ENCODE assay signal across 9 cellular contexts in the genomic region with DNA sequence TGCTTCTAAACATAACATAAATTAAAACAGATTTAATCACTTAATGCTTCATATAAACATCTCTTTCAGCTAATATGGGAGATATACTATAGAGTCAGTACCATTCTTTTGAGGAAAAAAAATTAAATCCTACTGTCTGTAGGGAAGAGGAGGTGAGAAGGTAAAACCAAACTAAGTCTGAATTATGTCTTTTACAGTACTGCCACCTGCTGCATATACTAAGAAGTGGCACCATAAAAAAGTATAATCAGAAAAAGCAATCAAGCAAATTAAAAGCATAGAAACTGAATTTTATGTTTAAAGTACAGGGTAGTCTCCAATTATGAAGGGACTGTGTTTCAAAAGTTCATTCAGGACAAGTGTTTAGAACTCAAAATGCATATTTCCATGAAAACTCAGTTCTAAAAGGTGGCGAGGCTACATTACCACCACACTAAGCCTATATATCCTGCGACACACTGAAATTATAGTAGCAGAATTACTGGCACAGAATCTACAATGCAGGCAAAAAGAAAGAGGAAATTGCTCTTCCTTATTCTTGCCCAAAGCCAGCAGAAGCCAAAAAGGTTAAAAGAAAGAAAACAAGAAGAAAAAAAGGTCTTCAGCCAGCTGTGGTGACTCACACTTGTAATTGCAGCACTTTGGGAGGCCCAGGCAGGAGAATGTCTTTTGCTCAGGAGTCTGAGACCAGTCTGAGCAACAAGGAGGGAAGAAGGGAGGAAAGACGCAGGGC. TPM values are rescaled to one million over a fixed set of nuclear protein-coding genes. Genes with fewer than 3 reads are reported as not detected.
DNase-seq lines count a peak whose midpoint lies in the region; ATAC-seq, FAIRE-seq and TF ChIP-seq lines count a peak whose summit lies in the region.
"Had no signal": no experiment of that assay in that cellular context is flagged by ENCODE, and none has a peak within 500 bp of the region (broad histone marks: within the 10 kb centered on the region; RNA-seq: fewer than 3 reads in every experiment).

No MANE protein-coding gene starts in this region.

- H3K9me2 ChIP-seq in GM23248 (ENCODE audit: insufficient read depth) (no peaks in the 10 kb centered on the region), OCI-LY7 (ENCODE audit: insufficient read depth, low read length) (no peaks in the 10 kb centered on the region)

- H3K4me1 Mint-ChIP-seq in CD14-positive monocyte = peaks cover 13% of the 10 kb centered on the region
- H3K4me1 Mint-ChIP-seq in naive thymus-derived CD4-positive, alpha-beta T cell = peaks cover 0 to 18% (median 6%) of the 10 kb centered on the region in 7 donors

- peak; percentile 73 for ATAC-seq in naive thymus-derived CD4-positive, alpha-beta T cell
- ATAC-seq in GM19328 (IDR thresholded peaks at IDR 0.05; ENCODE audit: unreplicated experiment) = no peak

- CTCF ChIA-PET in OCI-LY7 (lab: Charles Lee; ENCODE audit: unreplicated experiment) (interaction anchor here (1.0 kb wide), 1 partner anchor 30 kb away, joined by 3 read pairs; no protein-coding TSS in a partner anchor), H1 (lab: Charles Lee; ENCODE audit: partially characterized antibody) (interaction anchor here (0.6 to 2.7 kb wide), 17 partner anchors 16 to 406 kb away, joined by 3 to 19 read pairs (median 5); no protein-coding TSS in a partner anchor)
- CTCF ChIA-PET in naive thymus-derived CD4-positive, alpha-beta T cell (lab: Charles Lee) = interaction anchor here (0.8 to 3.8 kb wide), 13 partner anchors 9 to 319 kb away, joined by 3 to 60 read pairs (median 4); no protein-coding TSS in a partner anchor

- H3K56ac ChIP-seq in H1 (replicated peaks; ENCODE audit: insufficient read length, low read depth, low read length) = no peak overlapping the region

- no peak overlapping the region for H3K9ac ChIP-seq in GM23248
- H3K9ac ChIP-seq in H1 (replicated peaks in 1 of 4; ENCODE audit: extremely low read depth in 1 of 4, low read depth in 3 of 4, low read length in 3 of 4) = no peak overlapping the region

- H3K27ac ChIP-seq in GM23248 (no peak overlapping the region), OCI-LY7 (ENCODE audit: low read depth, low read length, poor library complexity, severe bottlenecking) (no peak overlapping the region), H1 (ENCODE audit: low read depth, low read length) (no peak overlapping the region)
- no peak overlapping the region for H3K27ac ChIP-seq in naive thymus-derived CD4-positive, alpha-beta T cell (ENCODE audit: low read depth, low read length)

- TF ChIP-seq POLR2A in H1 (IDR thresholded peaks at IDR 0.05; ENCODE audit: control extremely low read depth in 1 of 2, low read depth in 2 of 2, low read length in 2 of 2) = no peak

- no peak overlapping the region for H3K4me2 ChIP-seq in GM23248 (ENCODE audit: unreplicated experiment)
- no peak overlapping the region for H3K4me2 ChIP-seq in OCI-LY7 (ENCODE audit: low read length)
- H3K4me2 ChIP-seq in H1 (ENCODE audit: insufficient read depth in 1 of 2, low read depth in 2 of 2, low read length in 2 of 2) = no peak overlapping the region

- H3K36me3 Mint-ChIP-seq in CD14-positive monocyte = peaks cover 49 to 56% of the 10 kb centered on the region in 2 donors
- peaks cover 0 to 26% (median 12%) of the 10 kb centered on the region in 5 donors for H3K36me3 Mint-ChIP-seq in naive thymus-derived CD4-positive, alpha-beta T cell

- no peak overlapping the region for H2BK120ac ChIP-seq in H1 (replicated peaks; ENCODE audit: low read depth, low read length)

- 95 to 98% methylated on average over 3 of the region's 3 CpGs for WGBS in GM23248 (ENCODE audit: low coverage in 1 of 2, low lambda C conversion rate in 2 of 2, missing lambda C conversion rate in 2 of 2), 2 experiments
- 92% methylated on average over 3 of the region's 3 CpGs; no CpG with 5 or more reads in 1 of the 2 experiments for WGBS in H1 (ENCODE audit: extremely low coverage in 1 of 2, insufficient coverage in 1 of 2, insufficient read length in 1 of 2, insufficient replicate concordance in 2 of 2, low coverage in 1 of 2, low lambda C conversion rate in 2 of 2, missing lambda C conversion rate in 1 of 2), 2 experiments

- no peak overlapping the region for H3K14ac ChIP-seq in H1 (ENCODE audit: insufficient read length)

- no peak overlapping the region for H2BK20ac ChIP-seq in H1 (ENCODE audit: low read length)

- H4K91ac ChIP-seq in H1 (replicated peaks; ENCODE audit: insufficient read length, low read length) = no peak overlapping the region

- H2AK5ac ChIP-seq in H1 (ENCODE audit: low read depth, low read length) = no peak overlapping the region

- H4K5ac ChIP-seq in H1 (ENCODE audit: insufficient read length, low read depth, low read length) = no peak overlapping the region

- no peak overlapping the region for H3K18ac ChIP-seq in H1 (ENCODE audit: extremely low read depth, low read length)

- BruUV-seq in OCI-LY7 (replicated peaks; lab: Mats Ljungman, UMichigan) = no TSS peak

- H3K27me3 ChIP-seq in GM23248 (replicated peaks; ENCODE audit: insufficient read depth) (no peaks in the 10 kb centered on the region), H1 (replicated peaks in 1 of 4; ENCODE audit: control insufficient read depth in 3 of 4, extremely low read depth in 1 of 4, insufficient read depth in 3 of 4, low read length in 3 of 4) (no peaks in the 10 kb centered on the region)
- no peaks in the 10 kb centered on the region for H3K27me3 ChIP-seq in naive thymus-derived CD4-positive, alpha-beta T cell (ENCODE audit: control insufficient read depth in 2 of 2, insufficient read depth in 2 of 2, low read length in 2 of 2)

- TF ChIP-seq RAD21 in H1 (IDR thresholded peaks at IDR 0.05 in 1 of 2, conservative IDR thresholded peaks at IDR 0.05 in 1 of 2; ENCODE audit: low read depth in 2 of 2, low read length in 2 of 2) = peak; percentile 59 to 65

- no peak for DNase-seq in CD14-positive monocyte (ENCODE audit: low spot score)
- DNase-seq in GM23248 = peak; percentile 65
- DNase-seq in OCI-LY7 (ENCODE audit: low spot score) = peak; percentile 42
- no peak for DNase-seq in H1 (ENCODE audit: low read depth in 1 of 2, low spot score in 2 of 2)
- peak in 6 of 9 donors; percentile 4 to 45 (median 34) for DNase-seq in naive thymus-derived CD4-positive, alpha-beta T cell
- no peak for DNase-seq in effector CD8-positive, alpha-beta T cell (lab: John Stamatoyannopoulos, UW)
- no peak for DNase-seq in activated effector memory CD4-positive, alpha-beta T cell treated with Interleukin-2 at 50 U/mL for 16 hours

- no peak overlapping the region for H3K4me3 Mint-ChIP-seq in CD14-positive monocyte
- no peak overlapping the region for H3K4me3 Mint-ChIP-seq in naive thymus-derived CD4-positive, alpha-beta T cell

- no peak overlapping the region for H2BK5ac ChIP-seq in H1 (ENCODE audit: low read depth, low read length)

- H4K20me1 ChIP-seq in GM23248 (ENCODE audit: insufficient read depth) = no peaks in the 10 kb centered on the region
- peaks cover 4% of the 10 kb centered on the region; the same call in 1 of the 2 replicates for H4K20me1 ChIP-seq in OCI-LY7 (ENCODE audit: insufficient read depth, low read length)
- H4K20me1 ChIP-seq in H1 (replicated peaks in 1 of 2; ENCODE audit: control insufficient read depth in 1 of 2, insufficient read depth in 2 of 2, low read length in 2 of 2) = no peaks in the 10 kb centered on the region

- TF ChIP-seq EP300 in H1 (IDR thresholded peaks at IDR 0.05; ENCODE audit: borderline replicate concordance in 1 of 2, low read depth in 2 of 2, low read length in 2 of 2) = no peak

- H3K9me3 ChIP-seq in GM23248 (ENCODE audit: low read depth) (no peaks in the 10 kb centered on the region), OCI-LY7 (ENCODE audit: low read length) (no peaks in the 10 kb centered on the region), H1 (ENCODE audit: insufficient read depth in 2 of 2, low read depth in 1 of 2, low read length in 1 of 2) (peaks cover 0 to 5% of the 10 kb centered on the region in 2 experiments; a peak in 2 of 4 replicates)
- no peaks in the 10 kb centered on the region for H3K9me3 ChIP-seq in naive thymus-derived CD4-positive, alpha-beta T cell (ENCODE audit: control insufficient read depth in 2 of 3, low read length in 3 of 3)

- H2AFZ ChIP-seq in GM23248 (no peak overlapping the region), OCI-LY7 (ENCODE audit: low read length) (no peak overlapping the region), H1 (ENCODE audit: low read length) (no peak overlapping the region)

- no peak for FAIRE-seq in H1 (lab: Jason Lieb, UNC)

- in situ Hi-C loops in GM23248 (cut with MboI) = no loop called here

- no peak overlapping the region for H4K8ac ChIP-seq in H1 (ENCODE audit: extremely low read depth, insufficient read depth, low read length)

- H3K36me3 ChIP-seq in GM23248 (ENCODE audit: low read depth) = no peaks in the 10 kb centered on the region; the same call in 1 of the 2 replicates
- peaks cover 78% of the 10 kb centered on the region for H3K36me3 ChIP-seq in OCI-LY7 (ENCODE audit: insufficient read depth, low read length)
- H3K36me3 ChIP-seq in H1 (ENCODE audit: control insufficient read depth in 2 of 4, insufficient read depth in 4 of 4, low read length in 3 of 4) = peaks cover 5 to 66% (median 34%) of the 10 kb centered on the region in 4 experiments; a peak in 7 of 8 replicates
- H3K36me3 ChIP-seq in naive thymus-derived CD4-positive, alpha-beta T cell (ENCODE audit: control insufficient read depth in 2 of 3, insufficient read depth in 3 of 3, low read length in 3 of 3) = peaks cover 0 to 28% (median 13%) of the 10 kb centered on the region in 3 experiments

- peaks cover 23% of the 10 kb centered on the region for H3F3A ChIP-seq in GM23248 (ENCODE audit: insufficient read depth)

- peaks cover 0 to 2% (median 0%) of the 10 kb centered on the region in 3 donors for H3K27me3 Mint-ChIP-seq in CD14-positive monocyte (ENCODE audit: low read depth in 3 of 3)
- H3K27me3 Mint-ChIP-seq in naive thymus-derived CD4-positive, alpha-beta T cell = no peaks in the 10 kb centered on the region
- H3K27me3 Mint-ChIP-seq: IgD-negative memory B cell had no signal

- peaks cover 2% of the 10 kb centered on the region; the same call in 1 of the 2 replicates for H3K79me2 ChIP-seq in GM23248 (ENCODE audit: insufficient read depth)
- H3K79me2 ChIP-seq in OCI-LY7 (ENCODE audit: insufficient read depth, low read depth, low read length) = peaks cover 13% of the 10 kb centered on the region
- peaks cover 0 to 5% of the 10 kb centered on the region in 2 experiments; a peak in 2 of 4 replicates for H3K79me2 ChIP-seq in H1 (ENCODE audit: control insufficient read depth in 1 of 2, insufficient read depth in 2 of 2, low read length in 2 of 2)

- H3K9me3 Mint-ChIP-seq in CD14-positive monocyte = no peaks in the 10 kb centered on the region
- no peaks in the 10 kb centered on the region for H3K9me3 Mint-ChIP-seq in naive thymus-derived CD4-positive, alpha-beta T cell
- H3K9me3 Mint-ChIP-seq: IgD-negative memory B cell had no signal

- TF ChIP-seq CTCF in CD14-positive monocyte (IDR thresholded peaks at IDR 0.05) = peak; percentile 91
- TF ChIP-seq CTCF in OCI-LY7 (conservative IDR thresholded peaks at IDR 0.05; ENCODE audit: low read length) = peak; percentile 89
- TF ChIP-seq CTCF in H1 (IDR thresholded peaks at IDR 0.05; ENCODE audit: control extremely low read depth in 1 of 3, insufficient read depth in 1 of 3, low read depth in 1 of 3, low read length in 3 of 3) = peak in 2 of 3 experiments; percentile 23 to 54; a peak in 2 of 4 replicates

- H2BK12ac ChIP-seq in H1 (ENCODE audit: low read depth, low read length) = no peak overlapping the region

- no peaks in the 10 kb centered on the region for H3K23me2 ChIP-seq in H1 (ENCODE audit: low read depth, low read length)

- intact Hi-C loops in CD14-positive monocyte (cut with micrococcal nuclease) (loop anchor here (5.0 to 10.0 kb wide), 3 partner anchors 115 to 328 kb away; no protein-coding TSS in a partner anchor), OCI-LY7 (cut with micrococcal nuclease; ENCODE audit: unreplicated experiment) (loop anchor here (1.0 to 5.0 kb wide), 4 partner anchors 83 to 325 kb away; a partner anchor contains a TSS)
- intact Hi-C loops in naive thymus-derived CD4-positive, alpha-beta T cell (cut with micrococcal nuclease) = loop anchor here (1.0 to 5.0 kb wide), 9 partner anchors 22 to 1100 kb away; a partner anchor contains a TSS

- no peaks in the 10 kb centered on the region for H3K4me1 ChIP-seq in GM23248 (ENCODE audit: insufficient read depth)
- H3K4me1 ChIP-seq in OCI-LY7 (ENCODE audit: insufficient read depth, low read length, poor library complexity, severe bottlenecking) = no peaks in the 10 kb centered on the region
- H3K4me1 ChIP-seq in H1 (replicated peaks in 1 of 4; ENCODE audit: control insufficient read depth in 3 of 4, insufficient read depth in 4 of 4, low read length in 3 of 4) = no peaks in the 10 kb centered on the region
- H3K4me1 ChIP-seq in naive thymus-derived CD4-positive, alpha-beta T cell (ENCODE audit: control insufficient read depth in 2 of 2, insufficient read depth in 2 of 2, low read length in 2 of 2) = no peaks in the 10 kb centered on the region

- no peak overlapping the region for H3K23ac ChIP-seq in H1 (ENCODE audit: insufficient read length)

- no peak overlapping the region for H3K4ac ChIP-seq in H1 (replicated peaks; ENCODE audit: insufficient read length, low read depth, low read length)

- no peak overlapping the region for H2BK15ac ChIP-seq in H1 (ENCODE audit: low read length)

- peak overlapping the region; percentile 68 to 92 (median 87) for H3K27ac Mint-ChIP-seq in CD14-positive monocyte
- H3K27ac Mint-ChIP-seq in naive thymus-derived CD4-positive, alpha-beta T cell = peak overlapping the region in 1 of 9 donors; percentile 31

- H3K4me3 ChIP-seq in GM23248 (no peak overlapping the region), OCI-LY7 (ENCODE audit: low read depth, low read length, poor library complexity, severe bottlenecking) (no peak overlapping the region), H1 (ENCODE audit: extremely low read depth in 1 of 4, insufficient read depth in 2 of 4, low read depth in 3 of 4, low read length in 4 of 4) (no peak overlapping the region)
- H3K4me3 ChIP-seq in naive thymus-derived CD4-positive, alpha-beta T cell (ENCODE audit: low read length) = no peak overlapping the region

- no peaks in the 10 kb centered on the region for H3K79me1 ChIP-seq in H1 (ENCODE audit: low read depth, low read length)

- POLR2A ChIA-PET in OCI-LY7 (lab: Charles Lee) = interaction anchor here (2.2 kb wide), 1 partner anchor 8 kb away, joined by 9 read pairs; a partner anchor contains a TSS
- POLR2A ChIA-PET in H1 (lab: Charles Lee; ENCODE audit: partially characterized antibody) = interaction anchor here (1.7 kb wide), 1 partner anchor 9 kb away, joined by 6 read pairs; a partner anchor contains a TSS
- POLR2A ChIA-PET in naive thymus-derived CD4-positive, alpha-beta T cell (lab: Charles Lee) = interaction anchor here (1.2 kb wide), 1 partner anchor 9 kb away, joined by 5 read pairs; a partner anchor contains a TSS

RNA-seq across cellular contexts. Expression of a gene that starts 9.0 kb away (rescaled TPM):
- polyA plus RNA-seq in CD14-positive monocyte (10 to 100 TPM; 62.3 to 80.3 TPM), GM23248 (2016; fragmentation: Nextera tagmentation; extraction: Ambion mirVana) (32.0 and 38.0 TPM in 2 replicates), H1 (2011; rRNA removed) (25.4 and 33.8 TPM in 2 replicates)
- total RNA-seq in GM23248 (2014; rRNA removed; shearing (Covaris generic)) = 30.7 and 34.9 TPM in 2 replicates
- 70.9 and 74.9 TPM in 2 replicates for total RNA-seq in OCI-LY7 (2014; rRNA removed; shearing (Covaris generic))
- 66.8 and 71.1 TPM in 2 replicates for total RNA-seq in OCI-LY7 (2022)
- total RNA-seq in H1 (2021; fragmentation: NEBNext Ultra II Directional; extraction: Animal tissue kit (Norgen Biotek cat#: 25700)) = 48.3 and 51.7 TPM in 2 replicates
- 28.9 TPM for polyA plus RNA-seq in H1 (2011; cell fraction: cytosol; rRNA removed)
- 22.0 TPM for polyA plus RNA-seq in H1 (2011; cell fraction: nucleus; rRNA removed)
- polyA plus RNA-seq in H1 (2012, experiment 1 of 2) = 29.9 to 36.1 TPM (median 34.8 TPM) in 4 replicates
- polyA plus RNA-seq in H1 (2012, experiment 2 of 2) = 9.6 TPM
- polyA plus RNA-seq in H1 (2013, experiment 1 of 2) = 30.7 TPM
- 32.4 TPM for polyA plus RNA-seq in H1 (2013, experiment 2 of 2)
- polyA minus RNA-seq in H1 (2011; rRNA and poly(A)+ RNA removed) = 20.6 and 28.6 TPM in 2 replicates
- 25.8 TPM for polyA minus RNA-seq in H1 (2011; cell fraction: cytosol; rRNA and poly(A)+ RNA removed)
- 70.4 TPM for polyA minus RNA-seq in H1 (2011; cell fraction: nucleus; rRNA and poly(A)+ RNA removed)
- 10 to 100 TPM; 22.3 to 42.3 (median 37.7) TPM for total RNA-seq in naive thymus-derived CD4-positive, alpha-beta T cell
- 10 to 100 TPM; 77.4 to 79.3 TPM for polyA plus RNA-seq in naive thymus-derived CD4-positive, alpha-beta T cell

RNA-seq across cellular contexts. Expression of a gene that starts 9.1 kb away (rescaled TPM):
- 10 to 100 TPM; 31.4 to 34.3 TPM for polyA plus RNA-seq in CD14-positive monocyte
- 12.4 and 14.8 TPM in 2 replicates for total RNA-seq in GM23248 (2014; rRNA removed; shearing (Covaris generic))
- 14.9 and 18.9 TPM in 2 replicates for polyA plus RNA-seq in GM23248 (2016; fragmentation: Nextera tagmentation; extraction: Ambion mirVana)
- total RNA-seq in OCI-LY7 (2014; rRNA removed; shearing (Covaris generic)) = 35.4 and 36.1 TPM in 2 replicates
- total RNA-seq in OCI-LY7 (2022) = 52.5 and 54.2 TPM in 2 replicates
- total RNA-seq in H1 (2021; fragmentation: NEBNext Ultra II Directional; extraction: Animal tissue kit (Norgen Biotek cat#: 25700)) = 15.6 and 19.4 TPM in 2 replicates
- 5.3 and 6.9 TPM in 2 replicates for polyA plus RNA-seq in H1 (2011; rRNA removed)
- polyA plus RNA-seq in H1 (2011; cell fraction: cytosol; rRNA removed) = 11.1 TPM
- polyA plus RNA-seq in H1 (2011; cell fraction: nucleus; rRNA removed) = 3.0 TPM
- polyA plus RNA-seq in H1 (2012, experiment 1 of 2) = 12.1 to 17.3 TPM (median 14.8 TPM) in 4 replicates
- 3.9 TPM for polyA plus RNA-seq in H1 (2012, experiment 2 of 2)
- polyA plus RNA-seq in H1 (2013, experiment 1 of 2) = 10.5 TPM
- polyA plus RNA-seq in H1 (2013, experiment 2 of 2) = 11.8 TPM
- polyA minus RNA-seq in H1 (2011; rRNA and poly(A)+ RNA removed) = 10.9 and 14.0 TPM in 2 replicates
- 8.7 TPM for polyA minus RNA-seq in H1 (2011; cell fraction: cytosol; rRNA and poly(A)+ RNA removed)
- polyA minus RNA-seq in H1 (2011; cell fraction: nucleus; rRNA and poly(A)+ RNA removed) = 10.0 TPM
- 10 to 100 TPM; 10.0 to 17.7 (median 13.9) TPM for total RNA-seq in naive thymus-derived CD4-positive, alpha-beta T cell
- polyA plus RNA-seq in naive thymus-derived CD4-positive, alpha-beta T cell = 10 to 100 TPM; 16.5 to 19.2 TPM

Comparison
In these comparisons a context has a peak if more than half of its experiments do, and no peak if none do; other contexts are left out.
1. DNase-seq: peak in GM23248 (single experiment), OCI-LY7 (single experiment) and naive thymus-derived CD4-positive, alpha-beta T cell (6 of 9); none in CD14-positive monocyte (single experiment), H1 (0 of 2), effector CD8-positive, alpha-beta T cell (single experiment) and activated effector memory CD4-positive, alpha-beta T cell treated with Interleukin-2 at 50 U/mL for 16 hours (single experiment).
2. CTCF ChIP-seq: peak in every context shown above with its lines; median percentile 91 in CD14-positive monocyte; 89 in OCI-LY7; 38 in H1.